In the genomic region with DNA sequence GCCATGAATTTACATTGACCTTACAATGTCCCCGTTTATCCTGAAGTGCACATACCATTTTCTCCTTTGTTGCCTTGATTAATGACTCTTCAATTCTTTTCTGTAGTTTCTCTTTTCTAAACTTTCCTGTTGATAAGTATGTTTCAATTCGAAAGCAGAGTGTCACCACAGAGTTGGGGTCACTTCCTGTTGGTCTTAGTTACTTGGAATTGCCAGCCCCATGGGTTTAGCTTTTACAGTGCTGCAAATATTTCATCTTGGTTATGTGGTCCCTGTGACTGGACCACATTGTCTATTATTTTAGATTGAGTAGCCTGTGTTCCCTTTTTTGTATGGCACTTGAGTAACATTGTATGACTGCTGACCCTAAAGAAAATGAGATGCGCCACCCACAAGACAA, we compare ENCODE assay signal across 14 cellular contexts.
A peak's percentile ranks its signal among the peaks of the same experiment; 100 is the strongest.
DNase-seq lines count a peak whose midpoint lies in the region; ATAC-seq and TF ChIP-seq lines count a peak whose summit lies in the region.
"Had no signal": no experiment of that assay in that cellular context is flagged by ENCODE, and none has a peak within 500 bp of the region (broad histone marks: within the 10 kb centered on the region; RNA-seq: fewer than 3 reads in every experiment).

No MANE protein-coding gene starts in this region.

- H3K27me3 Mint-ChIP-seq in T-helper 2 cell treated with Interferon-gamma antibody and Interleukin-4, amounts not matched to agents 5 μg/mL and 100 μg/mL, for 36 hours (ENCODE audit: low read depth) = no peaks in the 10 kb centered on the region
- H3K27me3 Mint-ChIP-seq: central memory CD8-positive, alpha-beta T cell; naive B cell had no signal

- H2AFZ ChIP-seq in OCI-LY1 (ENCODE audit: low read length) = peak overlapping the region; percentile 6; the same call in 1 of the 2 replicates

- no peak overlapping the region for H3K27ac ChIP-seq in OCI-LY1 (ENCODE audit: low read depth, low read length, poor library complexity, severe bottlenecking)
- H3K27ac ChIP-seq in effector memory CD4-positive, alpha-beta T cell (ENCODE audit: insufficient read depth, low read length, poor library complexity, severe bottlenecking) = no peak overlapping the region
- H3K27ac ChIP-seq: thoracic aorta had no signal

- no peak for DNase-seq in stimulated activated CD4-positive, alpha-beta T cell treated with anti-CD3 and anti-CD28 coated beads, Interleukin-15, amount 100 ng/mL, for 24 hours
- no peak for DNase-seq in NCI-H82 (lab: John Stamatoyannopoulos, UW)
- no peak for DNase-seq in T-helper 2 cell treated with Interferon-gamma antibody and Interleukin-4, amounts not matched to agents 5 μg/mL and 100 μg/mL, for 36 hours (ENCODE audit: low spot score)
- no peak for DNase-seq in effector memory CD4-positive, alpha-beta T cell
- DNase-seq: naive B cell; NCI-H2171; Right ventricle myocardium superior; stimulated activated CD4-positive, alpha-beta T cell treated with anti-CD3 and anti-CD28 coated beads, Interleukin-2, amount 100 ng/mL, for 48 hours had no signal

- no peak overlapping the region for H3K4me3 ChIP-seq in OCI-LY1 (ENCODE audit: low read depth, low read length, poor library complexity, severe bottlenecking)
- no peak overlapping the region for H3K4me3 ChIP-seq in effector memory CD4-positive, alpha-beta T cell (ENCODE audit: insufficient read depth, low read depth, low read length, poor library complexity, severe bottlenecking)
- H3K4me3 ChIP-seq: thoracic aorta had no signal

- peaks cover 8% of the 10 kb centered on the region for H3K4me1 ChIP-seq in OCI-LY1 (ENCODE audit: insufficient read depth, low read length, severe bottlenecking)
- H3K4me1 ChIP-seq in effector memory CD4-positive, alpha-beta T cell (ENCODE audit: control insufficient read depth, insufficient read depth, low read length, poor library complexity, severe bottlenecking) = no peaks in the 10 kb centered on the region

- no peaks in the 10 kb centered on the region for H3K9me3 ChIP-seq in OCI-LY1 (ENCODE audit: low read length)
- no peaks in the 10 kb centered on the region for H3K9me3 ChIP-seq in effector memory CD4-positive, alpha-beta T cell (ENCODE audit: control insufficient read depth, low read length)
- H3K9me3 ChIP-seq: thoracic aorta had no signal

- no peaks in the 10 kb centered on the region for H3K9me2 ChIP-seq in OCI-LY1 (ENCODE audit: low read depth, low read length)

- no peaks in the 10 kb centered on the region for H3K36me3 ChIP-seq in OCI-LY1 (ENCODE audit: insufficient read depth, low read length)
- H3K36me3 ChIP-seq in effector memory CD4-positive, alpha-beta T cell (ENCODE audit: control insufficient read depth, insufficient read depth, low read length) = no peaks in the 10 kb centered on the region
- H3K36me3 ChIP-seq: thoracic aorta had no signal

- peak; percentile 50 for ATAC-seq in GM18498 (IDR thresholded peaks at IDR 0.05; ENCODE audit: unreplicated experiment)
- ATAC-seq in GM21529 (IDR thresholded peaks at IDR 0.05; ENCODE audit: unreplicated experiment) = peak; percentile 69
- ATAC-seq in HG03103 (IDR thresholded peaks at IDR 0.05; ENCODE audit: low read depth, unreplicated experiment) = peak; percentile 68

- no peak overlapping the region for H3K4me3 Mint-ChIP-seq in T-helper 2 cell treated with Interferon-gamma antibody and Interleukin-4, amounts not matched to agents 5 μg/mL and 100 μg/mL, for 36 hours
- H3K4me3 Mint-ChIP-seq: central memory CD8-positive, alpha-beta T cell; naive B cell had no signal

- no peaks in the 10 kb centered on the region for H3K79me2 ChIP-seq in OCI-LY1 (ENCODE audit: insufficient read depth, low read length)

- H3K9me3 Mint-ChIP-seq in T-helper 2 cell treated with Interferon-gamma antibody and Interleukin-4, amounts not matched to agents 5 μg/mL and 100 μg/mL, for 36 hours = no peaks in the 10 kb centered on the region

- no peaks in the 10 kb centered on the region for H3K4me1 Mint-ChIP-seq in T-helper 2 cell treated with Interferon-gamma antibody and Interleukin-4, amounts not matched to agents 5 μg/mL and 100 μg/mL, for 36 hours (ENCODE audit: low read depth)
- H3K4me1 Mint-ChIP-seq: central memory CD8-positive, alpha-beta T cell; naive B cell had no signal

- H4K20me1 ChIP-seq in OCI-LY1 (ENCODE audit: insufficient read depth, low read length) = no peaks in the 10 kb centered on the region

- no peaks in the 10 kb centered on the region for H3F3A ChIP-seq in OCI-LY1 (ENCODE audit: insufficient read depth, low read length)

- H3K27ac Mint-ChIP-seq in T-helper 2 cell treated with Interferon-gamma antibody and Interleukin-4, amounts not matched to agents 5 μg/mL and 100 μg/mL, for 36 hours = no peak overlapping the region
- H3K27ac Mint-ChIP-seq: naive B cell had no signal

- TF ChIP-seq CTCF in OCI-LY1 (IDR thresholded peaks at IDR 0.05; ENCODE audit: low read length) = no peak

- no peak overlapping the region for H3K9ac ChIP-seq in OCI-LY1 (ENCODE audit: low read length)

- H3K4me2 ChIP-seq in OCI-LY1 (ENCODE audit: low read length) = no peak overlapping the region

- H3K27me3 ChIP-seq in OCI-LY1 (ENCODE audit: insufficient read depth, low read length) = no peaks in the 10 kb centered on the region
- H3K27me3 ChIP-seq in effector memory CD4-positive, alpha-beta T cell (replicated peaks; ENCODE audit: control insufficient read depth, insufficient read depth, low read length, poor library complexity, severe bottlenecking) = no peaks in the 10 kb centered on the region

- H3K36me3 Mint-ChIP-seq in T-helper 2 cell treated with Interferon-gamma antibody and Interleukin-4, amounts not matched to agents 5 μg/mL and 100 μg/mL, for 36 hours (ENCODE audit: low read depth) = no peaks in the 10 kb centered on the region
- H3K36me3 Mint-ChIP-seq: naive B cell had no signal
